In genomic region chr12:71157601-71158233, GRCh38 we compare ENCODE assay signal across 13 cellular contexts. TPM values are rescaled to one million over a fixed set of nuclear protein-coding genes. Genes with fewer than 3 reads are reported as not detected.
DNase-seq lines count a peak whose midpoint lies in the region; ATAC-seq and TF ChIP-seq lines count a peak whose summit lies in the region.
"Had no signal": no experiment of that assay in that cellular context is flagged by ENCODE, and none has a peak within 500 bp of the region (broad histone marks: within the 10 kb centered on the region; RNA-seq: fewer than 3 reads in every experiment).

Gene TSPAN8, minus strand, starts transcription at chr12:71157999. Its CDS starts 321 bp downstream, at chr12:71157678.

- TF ChIP-seq CTCF in gastrocnemius medialis (IDR thresholded peaks at IDR 0.05 in 4 of 5, conservative IDR thresholded peaks at IDR 0.05 in 1 of 5) = no peak

- TF ChIP-seq POLR2A in gastrocnemius medialis (IDR thresholded peaks at IDR 0.05) = peak in 1 of 2 donors; percentile 71

- H3K4me1 ChIP-seq in gastrocnemius medialis = peaks cover 11 to 21% of the 10 kb centered on the region in 2 donors

- no peaks in the 10 kb centered on the region for H3K9me3 Mint-ChIP-seq in activated T-helper 1 cell treated with anti-CD3 and anti-CD28 coated beads, Interleukin-12 subunit alpha, Interleukin-12 subunit beta, Interleukin-2, Interleukin-4 antibody, amounts not matched to agents 30 ng/mL and 10 ng/mL and 1 ng/mL, durations not matched to agents 14 hours and 24 hours and 36 hours

- ATAC-seq in gastrocnemius medialis (peak; percentile 79 to 90), GM18517 (IDR thresholded peaks at IDR 0.05; ENCODE audit: unreplicated experiment) (no peak)
- ATAC-seq: activated T-cell treated with anti-CD3 and anti-CD28 coated beads, Interleukin-2, amount 50 U/mL, for 72 hours had no signal

- H3K4me3 ChIP-seq in gastrocnemius medialis = peak within 1 kb of the TSS; percentile 52 to 62 (median 56)
- H3K4me3 ChIP-seq: PC-9 had no signal

- no peaks in the 10 kb centered on the region for H3K4me1 Mint-ChIP-seq in activated T-helper 1 cell treated with anti-CD3 and anti-CD28 coated beads, Interleukin-12 subunit alpha, Interleukin-12 subunit beta, Interleukin-2, Interleukin-4 antibody, amounts not matched to agents 30 ng/mL and 10 ng/mL and 1 ng/mL, durations not matched to agents 14 hours and 24 hours and 36 hours (ENCODE audit: low read depth)
- H3K4me1 Mint-ChIP-seq: central memory CD8-positive, alpha-beta T cell; naive B cell had no signal

- H3K36me3 ChIP-seq in gastrocnemius medialis = no peaks in the 10 kb centered on the region

- H3K27ac Mint-ChIP-seq in activated T-helper 1 cell treated with anti-CD3 and anti-CD28 coated beads, Interleukin-12 subunit alpha, Interleukin-12 subunit beta, Interleukin-2, Interleukin-4 antibody, amounts not matched to agents 30 ng/mL and 10 ng/mL and 1 ng/mL, durations not matched to agents 14 hours and 24 hours and 36 hours = no peak within 1 kb of the TSS
- H3K27ac Mint-ChIP-seq: activated T-cell treated with anti-CD3 and anti-CD28 coated beads, Interleukin-2, amount 50 U/mL, for 72 hours; naive B cell had no signal

- peak; percentile 79 for DNase-seq in DMS53 (lab: John Stamatoyannopoulos, UW)
- DNase-seq in NCI-H526 (lab: John Stamatoyannopoulos, UW) = peak; percentile 57 to 63
- peak; percentile 63 for DNase-seq in globus pallidus (ENCODE audit: low spot score)
- peak; percentile 25 to 30 for DNase-seq in gastrocnemius medialis
- DNase-seq in activated T-helper 1 cell treated with anti-CD3 and anti-CD28 coated beads, Interleukin-12 subunit alpha, Interleukin-12 subunit beta, Interleukin-2, Interleukin-4 antibody, amounts not matched to agents 30 ng/mL and 10 ng/mL and 1 ng/mL, durations not matched to agents 14 hours and 24 hours and 36 hours (ENCODE audit: low spot score) = no peak
- no peak for DNase-seq in NCI-H2081 treated with DMSO at 0.1 percent for 48 hours (lab: John Stamatoyannopoulos, UW)
- no peak for DNase-seq in superior temporal gyrus (ENCODE audit: extremely low spot score)
- DNase-seq: activated T-cell treated with anti-CD3 and anti-CD28 coated beads, Interleukin-2, amount 50 U/mL, for 72 hours; naive B cell; stimulated activated CD4-positive, alpha-beta T cell treated with anti-CD3 and anti-CD28 coated beads, Interleukin-2, amount 100 ng/mL, for 48 hours had no signal

- no peaks in the 10 kb centered on the region for H3K27me3 ChIP-seq in gastrocnemius medialis

- H3K36me3 Mint-ChIP-seq in activated T-helper 1 cell treated with anti-CD3 and anti-CD28 coated beads, Interleukin-12 subunit alpha, Interleukin-12 subunit beta, Interleukin-2, Interleukin-4 antibody, amounts not matched to agents 30 ng/mL and 10 ng/mL and 1 ng/mL, durations not matched to agents 14 hours and 24 hours and 36 hours (ENCODE audit: low read depth) = no peaks in the 10 kb centered on the region
- H3K36me3 Mint-ChIP-seq: naive B cell had no signal

- no peaks in the 10 kb centered on the region for H3K27me3 Mint-ChIP-seq in activated T-helper 1 cell treated with anti-CD3 and anti-CD28 coated beads, Interleukin-12 subunit alpha, Interleukin-12 subunit beta, Interleukin-2, Interleukin-4 antibody, amounts not matched to agents 30 ng/mL and 10 ng/mL and 1 ng/mL, durations not matched to agents 14 hours and 24 hours and 36 hours (ENCODE audit: insufficient read depth)
- H3K27me3 Mint-ChIP-seq: central memory CD8-positive, alpha-beta T cell had no signal

- intact Hi-C loops in gastrocnemius medialis (cut with DNase I; ENCODE audit: low total_unique reads) = loop anchor here (2.0 kb wide), 1 partner anchor 15 kb away; no protein-coding TSS in a partner anchor
- intact Hi-C loops in activated T-helper 1 cell treated with anti-CD3 and anti-CD28 coated beads, Interleukin-12 subunit alpha, Interleukin-12 subunit beta, Interleukin-2, Interleukin-4 antibody, amounts not matched to agents 30 ng/mL and 10 ng/mL and 1 ng/mL, durations not matched to agents 14 hours and 24 hours and 36 hours (cut with micrococcal nuclease) = no loop called here

- peak within 1 kb of the TSS; percentile 67 to 81 (median 76) for H3K27ac ChIP-seq in gastrocnemius medialis
- H3K27ac ChIP-seq: PC-9 had no signal

- H3K9me3 ChIP-seq in gastrocnemius medialis = no peaks in the 10 kb centered on the region

- H3K4me3 Mint-ChIP-seq in activated T-helper 1 cell treated with anti-CD3 and anti-CD28 coated beads, Interleukin-12 subunit alpha, Interleukin-12 subunit beta, Interleukin-2, Interleukin-4 antibody, amounts not matched to agents 30 ng/mL and 10 ng/mL and 1 ng/mL, durations not matched to agents 14 hours and 24 hours and 36 hours = no peak within 1 kb of the TSS
- H3K4me3 Mint-ChIP-seq: activated T-cell treated with anti-CD3 and anti-CD28 coated beads, Interleukin-2, amount 50 U/mL, for 72 hours; central memory CD8-positive, alpha-beta T cell; naive B cell had no signal

- in situ Hi-C loops in gastrocnemius medialis (cut with MboI; ENCODE audit: low sequenced_read_pairs in 4 of 4) = no loop called here

RNA-seq across cellular contexts. Expression of gene TSPAN8, which starts in this region (rescaled TPM):
- total RNA-seq in gastrocnemius medialis = 100 to 1,000 TPM in 1 of 4 donors, 10 to 100 TPM in 3; 21.0 to 117 (median 58.6) TPM
- not detected in 2 replicates for total RNA-seq in activated T-helper 1 cell treated with anti-CD3 and anti-CD28 coated beads, Interleukin-12 subunit alpha, Interleukin-12 subunit beta, Interleukin-2, Interleukin-4 antibody, amounts not matched to agents 30 ng/mL and 10 ng/mL and 1 ng/mL, durations not matched to agents 14 hours and 24 hours and 36 hours
- total RNA-seq: activated T-cell treated with anti-CD3 and anti-CD28 coated beads, Interleukin-2, amount 50 U/mL, for 72 hours had no signal

Comparison
In these comparisons a context has a peak if more than half of its experiments do, and no peak if none do; other contexts are left out.
1. RNA of gene TSPAN8 (total RNA-seq): 21.0 to 117 TPM in gastrocnemius medialis; not detected in activated T-helper 1 cell treated with anti-CD3 and anti-CD28 coated beads, Interleukin-12 subunit alpha, Interleukin-12 subunit beta, Interleukin-2, Interleukin-4 antibody, amounts not matched to agents 30 ng/mL and 10 ng/mL and 1 ng/mL, durations not matched to agents 14 hours and 24 hours and 36 hours; every median in the first group is over 10 times any median in the second.
2. DNase-seq: peak in DMS53 (single experiment), NCI-H526 (2 of 2), globus pallidus (single experiment) and gastrocnemius medialis (2 of 2); none in activated T-helper 1 cell treated with anti-CD3 and anti-CD28 coated beads, Interleukin-12 subunit alpha, Interleukin-12 subunit beta, Interleukin-2, Interleukin-4 antibody, amounts not matched to agents 30 ng/mL and 10 ng/mL and 1 ng/mL, durations not matched to agents 14 hours and 24 hours and 36 hours (single experiment), NCI-H2081 treated with DMSO at 0.1 percent for 48 hours (single experiment) and superior temporal gyrus (single experiment).